Comparison of ENCODE assay signal across 8 cellular contexts in the genomic region with DNA sequence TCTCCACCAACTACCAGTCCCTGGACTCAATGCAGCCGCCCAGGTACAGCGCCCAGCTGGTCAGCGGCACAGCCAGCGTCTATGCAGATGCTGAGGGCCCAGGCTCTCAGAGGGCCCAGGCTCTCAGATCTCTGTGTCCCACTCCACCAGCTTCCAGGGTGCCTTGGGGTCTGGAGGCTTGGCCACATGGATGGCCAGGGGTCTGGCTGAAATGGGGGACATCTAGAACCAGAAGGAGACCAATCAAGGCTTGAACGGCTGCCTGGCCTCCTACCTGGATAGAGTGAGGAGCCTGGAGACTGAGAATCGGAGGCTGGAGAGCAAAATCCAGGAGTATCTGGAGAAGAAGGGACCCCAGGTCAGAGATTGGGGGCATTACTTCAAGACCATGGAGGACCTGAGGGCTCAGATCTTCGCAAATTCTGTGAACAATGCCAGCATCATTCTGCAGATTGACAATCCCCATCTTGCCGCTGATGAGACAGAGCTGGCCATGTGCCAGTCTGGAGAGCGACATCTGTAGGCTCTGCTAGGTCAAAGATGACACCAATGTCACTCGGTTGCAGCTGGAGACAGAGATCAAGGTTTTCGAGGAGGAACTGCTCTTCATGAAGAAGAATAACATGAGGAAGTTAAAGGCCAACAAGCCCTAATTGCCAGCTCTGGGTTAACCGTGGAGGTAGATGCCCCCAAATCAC. TPM values are rescaled to one million over a fixed set of nuclear protein-coding genes. Genes with fewer than 3 reads are reported as not detected.
DNase-seq lines count a peak whose midpoint lies in the region; ATAC-seq and TF ChIP-seq lines count a peak whose summit lies in the region.

No MANE protein-coding gene starts in this region.

- H3K4me3 ChIP-seq in left ventricle myocardium inferior (no peak overlapping the region), right atrium auricular region (no peak overlapping the region)

- no peaks in the 10 kb centered on the region for H3K27me3 ChIP-seq in left ventricle myocardium inferior (ENCODE audit: low read depth)
- H3K27me3 ChIP-seq in right atrium auricular region: no peaks in the 10 kb centered on the region

- intact Hi-C loops in left ventricle myocardium inferior (cut with micrococcal nuclease): loop anchor here (10.0 kb wide), 1 partner anchor 225 kb away; no protein-coding TSS in a partner anchor

- H3K9me3 ChIP-seq in left ventricle myocardium inferior (replicated peaks): no peaks in the 10 kb centered on the region
- no peaks in the 10 kb centered on the region for H3K9me3 ChIP-seq in right atrium auricular region

- H3K36me3 ChIP-seq in left ventricle myocardium inferior (no peaks in the 10 kb centered on the region), right atrium auricular region (no peaks in the 10 kb centered on the region)

- DNase-seq in left ventricle myocardium inferior (peak; percentile 28), right atrium auricular region (ENCODE audit: low spot score) (no peak), islet precursor cell (peak; percentile 37), NCI-H345 (lab: John Stamatoyannopoulos, UW) (no peak), DMS114 treated with DMSO at 0.1 percent for 48 hours (lab: John Stamatoyannopoulos, UW; ENCODE audit: unreplicated experiment) (no peak), NCI-H2227 treated with DMSO at 0.1 percent for 48 hours (lab: John Stamatoyannopoulos, UW) (no peak)
- peak; percentile 39 for DNase-seq in activated CD4-positive, alpha-beta T cell treated with anti-CD3 and anti-CD28 coated beads for 1 hour

- ATAC-seq in GM18858 (IDR thresholded peaks at IDR 0.05; ENCODE audit: unreplicated experiment): no peak

- no peak for TF ChIP-seq CTCF in left ventricle myocardium inferior (IDR thresholded peaks at IDR 0.05; ENCODE audit: borderline replicate concordance)
- no peak for TF ChIP-seq CTCF in right atrium auricular region (IDR thresholded peaks at IDR 0.05)

- H3K4me1 ChIP-seq in left ventricle myocardium inferior (no peaks in the 10 kb centered on the region), right atrium auricular region (no peaks in the 10 kb centered on the region)

- H3K27ac ChIP-seq in left ventricle myocardium inferior (replicated peaks) (no peak overlapping the region), right atrium auricular region (no peak overlapping the region)

RNA-seq across cellular contexts. Expression of gene GRM4, which starts 44.1 kb away (rescaled TPM):
- total RNA-seq in left ventricle myocardium inferior: not detected
- total RNA-seq in right atrium auricular region: not detected

RNA-seq across cellular contexts. Expression of gene HMGA1, which starts 46.7 kb away (rescaled TPM):
- total RNA-seq in left ventricle myocardium inferior (46.7 TPM), right atrium auricular region (10 to 100 TPM; 29.6 to 37.8 TPM)

RNA-seq across cellular contexts. Expression of gene SMIM29, which starts 58.9 kb away (rescaled TPM):
- total RNA-seq in left ventricle myocardium inferior (27.1 TPM), right atrium auricular region (10 to 100 TPM; 21.7 to 29.4 TPM)

Comparison
In these comparisons a context has a peak if more than half of its experiments do, and no peak if none do; other contexts are left out.
1. DNase-seq: peak in left ventricle myocardium inferior (single experiment), activated CD4-positive, alpha-beta T cell treated with anti-CD3 and anti-CD28 coated beads for 1 hour (single experiment) and islet precursor cell (single experiment); none in right atrium auricular region (single experiment), NCI-H345 (single experiment), DMS114 treated with DMSO at 0.1 percent for 48 hours (single experiment) and NCI-H2227 treated with DMSO at 0.1 percent for 48 hours (single experiment).